ENCODE assay signal across 14 cellular contexts in genomic region chr5:44603496-44604272, GRCh38.
DNase-seq lines count a peak whose midpoint lies in the region; ATAC-seq and TF ChIP-seq lines count a peak whose summit lies in the region.
"Had no signal": no experiment of that assay in that cellular context is flagged by ENCODE, and none has a peak within 500 bp of the region (broad histone marks: within the 10 kb centered on the region; RNA-seq: fewer than 3 reads in every experiment).

No MANE protein-coding gene starts in this region.

- no peaks in the 10 kb centered on the region for H3K9me3 Mint-ChIP-seq in activated naive CD8-positive, alpha-beta T cell treated with anti-CD3 and anti-CD28 coated beads for 36 hours
- peaks cover 17 to 19% of the 10 kb centered on the region in 2 donors for H3K9me3 Mint-ChIP-seq in activated naive CD4-positive, alpha-beta T cell treated with anti-CD3 and anti-CD28 coated beads, Interleukin-2, amount 50 U/mL, for 72 hours

- H3K36me3 ChIP-seq in Panc1 (ENCODE audit: control insufficient read depth, insufficient read depth, low read length), result no peaks in the 10 kb centered on the region
- H3K36me3 ChIP-seq: stomach had no signal

- no peaks in the 10 kb centered on the region for H3K4me1 ChIP-seq in Panc1 (ENCODE audit: control insufficient read depth, insufficient read depth, low read length)
- H3K4me1 ChIP-seq: stomach had no signal

- TF ChIP-seq CTCF in GM13976 (IDR thresholded peaks at IDR 0.05; ENCODE audit: borderline replicate concordance, control extremely low read depth, extremely low read depth, insufficient read depth, missing control alignments) (peak; percentile 5), Panc1 (IDR thresholded peaks at IDR 0.05) (peak; percentile 21)

- CTCF ChIA-PET in Panc1 (lab: Charles Lee), result no interaction called here

- no peak overlapping the region for H3K4me3 ChIP-seq in Panc1 (ENCODE audit: low read depth in 2 of 2, low read length in 2 of 2)
- H3K4me3 ChIP-seq: stomach had no signal

- no peaks in the 10 kb centered on the region for H3K9me3 ChIP-seq in Panc1 (ENCODE audit: control insufficient read depth, insufficient read depth, low read depth, low read length)
- H3K9me3 ChIP-seq: stomach had no signal

- BruUV-seq in Panc1 (replicated peaks; lab: Mats Ljungman, UMichigan), result no TSS peak

- H3K27ac ChIP-seq in Panc1 (ENCODE audit: low read length), result no peak overlapping the region
- H3K27ac ChIP-seq: stomach had no signal

- H3K36me3 Mint-ChIP-seq in activated naive CD8-positive, alpha-beta T cell treated with anti-CD3 and anti-CD28 coated beads for 36 hours, result no peaks in the 10 kb centered on the region
- H3K36me3 Mint-ChIP-seq in activated naive CD4-positive, alpha-beta T cell treated with anti-CD3 and anti-CD28 coated beads, Interleukin-2, amount 50 U/mL, for 72 hours, result peaks cover 0 to 6% of the 10 kb centered on the region in 2 donors

- H3K27ac Mint-ChIP-seq in activated naive CD8-positive, alpha-beta T cell treated with anti-CD3 and anti-CD28 coated beads for 36 hours, result no peak overlapping the region
- no peak overlapping the region for H3K27ac Mint-ChIP-seq in activated naive CD4-positive, alpha-beta T cell treated with anti-CD3 and anti-CD28 coated beads, Interleukin-2, amount 50 U/mL, for 72 hours
- H3K27ac Mint-ChIP-seq: activated T-helper 2 cell treated with anti-CD3 and anti-CD28 coated beads, Interferon-gamma antibody, Interleukin-2, Interleukin-4, amounts not matched to agents 10 μg/mL and 5 μg/mL and 100 μg/mL, durations not matched to agents 14 hours and 24 hours and 36 hours had no signal

- H3K27me3 ChIP-seq in Panc1 (ENCODE audit: control insufficient read depth, insufficient read depth, low read length), result no peaks in the 10 kb centered on the region
- H3K27me3 ChIP-seq: stomach had no signal

- no peak overlapping the region for H3K4me3 Mint-ChIP-seq in activated naive CD8-positive, alpha-beta T cell treated with anti-CD3 and anti-CD28 coated beads for 36 hours

- no peaks in the 10 kb centered on the region for H3K27me3 Mint-ChIP-seq in activated naive CD8-positive, alpha-beta T cell treated with anti-CD3 and anti-CD28 coated beads for 36 hours

- ATAC-seq in Panc1, result no peak
- no peak for ATAC-seq in activated naive CD4-positive, alpha-beta T cell treated with anti-CD3 and anti-CD28 coated beads, Interleukin-2, amount 50 U/mL, for 72 hours

- in situ Hi-C loops in GM13976 (cut with MboI; ENCODE audit: low sequenced_read_pairs, unreplicated experiment), result no loop called here
- in situ Hi-C loops in Panc1 (cut with HindIII; ENCODE audit: low pct_unique_long_range_greater_than_20kb, low sequenced_read_pairs), result no loop called here

- intact Hi-C loops in Panc1 (cut with micrococcal nuclease; ENCODE audit: unreplicated experiment), result no loop called here

- POLR2A ChIA-PET in Panc1 (lab: Charles Lee), result no interaction called here

- no peaks in the 10 kb centered on the region for H3K4me1 Mint-ChIP-seq in activated naive CD8-positive, alpha-beta T cell treated with anti-CD3 and anti-CD28 coated beads for 36 hours

- DNase-seq in ELF-1 (ENCODE audit: low read depth, low spot score), result peak; percentile 71
- DNase-seq in GM13976 (ENCODE audit: low spot score), result no peak
- no peak for DNase-seq in Panc1 (ENCODE audit: low read depth, low spot score)
- DNase-seq in iPS DF 19.7 (ENCODE audit: low read depth, low spot score), result peak; percentile 15
- DNase-seq in stimulated activated CD4-positive, alpha-beta T cell treated with anti-CD3 and anti-CD28 coated beads, Interleukin-1b, Interleukin-23, amount 100 ng/mL, for 48 hours, result no peak
- DNase-seq in activated naive CD8-positive, alpha-beta T cell treated with anti-CD3 and anti-CD28 coated beads for 36 hours, result no peak
- DNase-seq in activated naive CD4-positive, alpha-beta T cell treated with anti-CD3 and anti-CD28 coated beads, Interleukin-2, amount 50 U/mL, for 72 hours (ENCODE audit: low spot score in 2 of 2), result no peak
- DNase-seq: activated CD4-positive, alpha-beta T cell treated with anti-CD3 and anti-CD28 coated beads, Interleukin-2, amount 50 U/mL, for 48 hours; dermis blood vessel endothelial cell; HCEC 1CT; NCI-H2171 treated with DMSO at 0.1 percent for 48 hours; small intestine; stomach had no signal

Comparison
In these comparisons a context has a peak if more than half of its experiments do, and no peak if none do; other contexts are left out.
1. DNase-seq: peak in ELF-1 (single experiment) and iPS DF 19.7 (single experiment); none in GM13976 (single experiment), Panc1 (single experiment), stimulated activated CD4-positive, alpha-beta T cell treated with anti-CD3 and anti-CD28 coated beads, Interleukin-1b, Interleukin-23, amount 100 ng/mL, for 48 hours (single experiment), activated naive CD8-positive, alpha-beta T cell treated with anti-CD3 and anti-CD28 coated beads for 36 hours (single experiment) and activated naive CD4-positive, alpha-beta T cell treated with anti-CD3 and anti-CD28 coated beads, Interleukin-2, amount 50 U/mL, for 72 hours (0 of 2).